1 cellular context compared by ENCODE assay signal in genomic region chr1:214108097-214108446, GRCh38.
TF ChIP-seq lines count a peak whose summit lies in the region.

No MANE protein-coding gene starts in this region.

TF ChIP-seq in WTC11, 78 proteins besides CTCF, POLR2A, EP300 and RAD21 (continued from another document):
- TF ChIP-seq ZNF396 (CRISPR knock-in tag; IDR thresholded peaks at IDR 0.05; ENCODE audit: borderline replicate concordance) (no peak), TEAD4 (CRISPR knock-in tag; IDR thresholded peaks at IDR 0.05) (no peak), HMGA2 (CRISPR knock-in tag; IDR thresholded peaks at IDR 0.05) (no peak), ZBTB21 (CRISPR knock-in tag; IDR thresholded peaks at IDR 0.05; ENCODE audit: borderline replicate concordance) (no peak), ZNF532 (CRISPR knock-in tag; IDR thresholded peaks at IDR 0.05; ENCODE audit: borderline replicate concordance) (no peak), MLX (CRISPR knock-in tag; IDR thresholded peaks at IDR 0.05) (no peak), NFYB (CRISPR knock-in tag; conservative IDR thresholded peaks at IDR 0.05; ENCODE audit: low read depth) (no peak)
